In genomic region chr10:22990443-22990842, GRCh38 we compare ENCODE assay signal across 26 cellular contexts.
"Had no signal": no experiment of that assay in that cellular context is flagged by ENCODE, and none has a peak within 500 bp of the region (broad histone marks: within the 10 kb centered on the region; RNA-seq: fewer than 3 reads in every experiment).

No MANE protein-coding gene starts in this region.

- H3K9me3 ChIP-seq: colonic mucosa, esophagus squamous epithelium, gastrocnemius medialis, heart right ventricle, left lung, lower lobe of right lung had no signal

- DNase-seq: colonic mucosa; cortex of kidney; effector CD8-positive, alpha-beta T cell; effector memory CD8-positive, alpha-beta T cell; endodermal cell; erythroblast; esophagus squamous epithelium; foreskin fibroblast; foreskin melanocyte; gastrocnemius medialis; glutamatergic neuron; head of caudate nucleus; heart right ventricle; hippocampal formation; left cardiac atrium; left lung; left ventricle myocardium superior; lower lobe of right lung; mesendoderm; midbrain; naive thymus-derived CD4-positive, alpha-beta T cell had no signal

- H3K4me1 ChIP-seq: colonic mucosa had no signal

- FAIRE-seq: endometrium, islet of Langerhans, keratinocyte had no signal

- H3K27ac ChIP-seq: colonic mucosa, epithelial cell of prostate, esophagus squamous epithelium, gastrocnemius medialis, heart right ventricle, left lung, lower lobe of right lung had no signal

- H3K4me3 ChIP-seq: colonic mucosa, esophagus squamous epithelium, gastrocnemius medialis, heart right ventricle, left lung, lower lobe of right lung had no signal

- ATAC-seq: effector memory CD8-positive, alpha-beta T cell; esophagus mucosa; gastrocnemius medialis; heart right ventricle; left cardiac atrium; left lung; left ventricle myocardium superior; lower lobe of right lung; naive thymus-derived CD4-positive, alpha-beta T cell had no signal

- H3K36me3 ChIP-seq: colonic mucosa, esophagus squamous epithelium, gastrocnemius medialis, heart right ventricle, left lung, lower lobe of right lung had no signal

- H3K27me3 ChIP-seq: colonic mucosa, gastrocnemius medialis had no signal
